19 cellular contexts compared by ENCODE assay signal in genomic region chr2:8566155-8566670, GRCh38.
"Had no signal": no experiment of that assay in that cellular context is flagged by ENCODE, and none has a peak within 500 bp of the region (broad histone marks: within the 10 kb centered on the region; RNA-seq: fewer than 3 reads in every experiment).

No MANE protein-coding gene starts in this region.

- H3K4me3 ChIP-seq: cardiac muscle cell, lower lobe of right lung, ovary, prostate gland, stomach, suprapubic skin, transverse colon, vagina had no signal

- H3K27me3 ChIP-seq: cardiac muscle cell, foreskin keratinocyte, ovary, stomach, suprapubic skin, transverse colon, vagina had no signal

- H3K27ac ChIP-seq: cardiac muscle cell, foreskin keratinocyte, lower lobe of right lung, ovary, prostate gland, stomach, suprapubic skin, transverse colon, vagina had no signal

- ATAC-seq: activated CD8-positive, alpha-beta T cell treated with anti-CD3 and anti-CD28 coated beads, Interleukin-2, amount 10 ng/mL, durations not matched to agents 7 days and 5 days; foreskin keratinocyte; WTC11 had no signal

- DNase-seq: activated CD8-positive, alpha-beta T cell treated with anti-CD3 and anti-CD28 coated beads, Interleukin-2, amount 10 ng/mL, durations not matched to agents 7 days and 5 days; activated naive CD4-positive, alpha-beta T cell treated with Interleukin-2 at 50 U/mL for 16 hours; amygdala; dermis blood vessel endothelial cell; effector memory CD4-positive, alpha-beta T cell; foreskin keratinocyte; lower lobe of right lung; mesendoderm; naive B cell; stimulated activated CD4-positive, alpha-beta T cell treated with anti-CD3 and anti-CD28 coated beads, Interleukin-4, amount 100 ng/mL, for 24 hours; T-helper 9 cell; transverse colon had no signal

- H3K4me1 ChIP-seq: foreskin keratinocyte, lower lobe of right lung, prostate gland, stomach, suprapubic skin, vagina had no signal

- H3K9me3 ChIP-seq: lower lobe of right lung, ovary, prostate gland, suprapubic skin, transverse colon, vagina had no signal

- H3K36me3 ChIP-seq: cardiac muscle cell, lower lobe of right lung, ovary, prostate gland, stomach, suprapubic skin, transverse colon, vagina had no signal
